ENCODE assay signal across 17 cellular contexts in genomic region chr19:44823373-44823698, GRCh38. TPM values are rescaled to one million over a fixed set of nuclear protein-coding genes. Genes with fewer than 3 reads are reported as not detected.
DNase-seq lines count a peak whose midpoint lies in the region; ATAC-seq and TF ChIP-seq lines count a peak whose summit lies in the region.
"Had no signal": no experiment of that assay in that cellular context is flagged by ENCODE, and none has a peak within 500 bp of the region (broad histone marks: within the 10 kb centered on the region; RNA-seq: fewer than 3 reads in every experiment).

No MANE protein-coding gene starts in this region.

- H3K36me3 Mint-ChIP-seq in dendritic cell treated with granulocyte-macrophage colony-stimulating factor and Interleukin-4, amounts not matched to agents 40 ng/mL and 50 ng/mL, for 4 days (ENCODE audit: low read depth): no peaks in the 10 kb centered on the region
- H3K36me3 Mint-ChIP-seq: CD8-positive, alpha-beta T cell had no signal

- no peaks in the 10 kb centered on the region for H3K27me3 ChIP-seq in heart right ventricle
- no peaks in the 10 kb centered on the region for H3K27me3 ChIP-seq in tibial artery
- H3K27me3 ChIP-seq: BLaER1 treated with 17β-estradiol and CSF1 and Interleukin-3, amounts not matched to agents 10 nM and 100 nM had no signal

- H3K4me3 Mint-ChIP-seq in dendritic cell treated with granulocyte-macrophage colony-stimulating factor and Interleukin-4, amounts not matched to agents 40 ng/mL and 50 ng/mL, for 4 days: no peak overlapping the region
- H3K4me3 Mint-ChIP-seq: CD8-positive, alpha-beta T cell had no signal

- peak overlapping the region; percentile 18 for H3K27ac Mint-ChIP-seq in dendritic cell treated with granulocyte-macrophage colony-stimulating factor and Interleukin-4, amounts not matched to agents 40 ng/mL and 50 ng/mL, for 4 days
- H3K27ac Mint-ChIP-seq: CD8-positive, alpha-beta T cell had no signal

- peaks cover 38% of the 10 kb centered on the region for H3K27me3 Mint-ChIP-seq in dendritic cell treated with granulocyte-macrophage colony-stimulating factor and Interleukin-4, amounts not matched to agents 40 ng/mL and 50 ng/mL, for 4 days

- DNase-seq in heart right ventricle (no peak), left cardiac atrium (no peak), tibial artery (no peak)
- no peak for DNase-seq in activated CD4-positive, alpha-beta T cell treated with anti-CD3 and anti-CD28 coated beads, Interleukin-2, amount 50 U/mL, for 4 hours
- DNase-seq: CD8-positive, alpha-beta T cell; DND-41; KG1; NCI-H2081; NCI-H446 treated with DMSO at 0.1 percent for 48 hours; NCI-H748 treated with DMSO at 0.1 percent for 48 hours; OCI-M1; SHP77 treated with DMSO at 0.1 percent for 48 hours had no signal

- ATAC-seq in heart right ventricle (no peak), left cardiac atrium (no peak), HG02759 (IDR thresholded peaks at IDR 0.05; ENCODE audit: unreplicated experiment) (no peak)
- ATAC-seq: CD8-positive, alpha-beta T cell had no signal

- 52 to 56% methylated on average over 4 of the region's 4 CpGs for WGBS in heart right ventricle, 2 donors

- H3K4me1 ChIP-seq in heart right ventricle: peaks cover 0 to 39% (median 22%) of the 10 kb centered on the region in 9 donors
- H3K4me1 ChIP-seq in HEK293 (ENCODE audit: control insufficient read depth, insufficient read depth, low read length): peaks cover 9% of the 10 kb centered on the region
- H3K4me1 ChIP-seq in tibial artery: peaks cover 0 to 45% (median 33%) of the 10 kb centered on the region in 4 donors

- CTCF ChIA-PET in HEK293 (lab: Yijun Ruan, JAX): interaction anchor here (0.5 to 1.8 kb wide), 3 partner anchors 21 to 99 kb away, joined by 4 to 6 read pairs (median 5); no protein-coding TSS in a partner anchor

- H3K27ac ChIP-seq in heart right ventricle: peak overlapping the region in 6 of 10 donors; percentile 37 to 92 (median 86)
- H3K27ac ChIP-seq in HEK293 (ENCODE audit: extremely low read depth, low read depth, low read length): no peak overlapping the region
- H3K27ac ChIP-seq in tibial artery: peak overlapping the region; percentile 82 to 89
- H3K27ac ChIP-seq: BLaER1 treated with 17β-estradiol and CSF1 and Interleukin-3, amounts not matched to agents 10 nM and 100 nM had no signal

- POLR2A ChIA-PET in HEK293 (lab: Yijun Ruan, JAX): interaction anchor here (0.5 to 0.8 kb wide), 2 partner anchors 14 to 429 kb away, joined by 3 to 4 read pairs; partner anchors contain the start of gene BCAM

- no peaks in the 10 kb centered on the region for H3K9me3 Mint-ChIP-seq in dendritic cell treated with granulocyte-macrophage colony-stimulating factor and Interleukin-4, amounts not matched to agents 40 ng/mL and 50 ng/mL, for 4 days
- H3K9me3 Mint-ChIP-seq: CD8-positive, alpha-beta T cell had no signal

- H3K4me1 Mint-ChIP-seq in dendritic cell treated with granulocyte-macrophage colony-stimulating factor and Interleukin-4, amounts not matched to agents 40 ng/mL and 50 ng/mL, for 4 days (ENCODE audit: low read depth): peaks cover 29% of the 10 kb centered on the region

- intact Hi-C loops in heart right ventricle (cut with DNase I) (no loop called here), left cardiac atrium (cut with DNase I) (no loop called here), tibial artery (cut with DNase I; ENCODE audit: low total_unique reads) (no loop called here)
- intact Hi-C loops in dendritic cell treated with granulocyte-macrophage colony-stimulating factor and Interleukin-4, amounts not matched to agents 40 ng/mL and 50 ng/mL, for 4 days (cut with micrococcal nuclease): no loop called here

- TF ChIP-seq CTCF in heart right ventricle (IDR thresholded peaks at IDR 0.05): no peak
- no peak for TF ChIP-seq CTCF in HEK293 (tag by site-specific recombination; IDR thresholded peaks at IDR 0.05)
- no peak for TF ChIP-seq CTCF in tibial artery (IDR thresholded peaks at IDR 0.05)

- H3K4me3 ChIP-seq in heart right ventricle (no peak overlapping the region), HEK293 (ENCODE audit: low read depth, low read length) (no peak overlapping the region), tibial artery (no peak overlapping the region)
- H3K4me3 ChIP-seq: BLaER1 treated with 17β-estradiol and CSF1 and Interleukin-3, amounts not matched to agents 10 nM and 100 nM had no signal

- H3K36me3 ChIP-seq in heart right ventricle: peaks cover 0 to 13% (median 0%) of the 10 kb centered on the region in 9 donors
- H3K36me3 ChIP-seq in HEK293 (ENCODE audit: control insufficient read depth in 2 of 2, insufficient read depth in 1 of 2, low read length in 2 of 2): no peaks in the 10 kb centered on the region
- peaks cover 14 to 25% (median 15%) of the 10 kb centered on the region in 3 donors for H3K36me3 ChIP-seq in tibial artery
- H3K36me3 ChIP-seq: BLaER1 treated with 17β-estradiol and CSF1 and Interleukin-3, amounts not matched to agents 10 nM and 100 nM had no signal

- no peaks in the 10 kb centered on the region for H3K9me3 ChIP-seq in heart right ventricle
- no peaks in the 10 kb centered on the region for H3K9me3 ChIP-seq in HEK293 (ENCODE audit: control insufficient read depth, insufficient read depth, low read depth, low read length)
- H3K9me3 ChIP-seq in tibial artery: no peaks in the 10 kb centered on the region
- H3K9me3 ChIP-seq: BLaER1 treated with 17β-estradiol and CSF1 and Interleukin-3, amounts not matched to agents 10 nM and 100 nM had no signal

TF ChIP-seq in HEK293, 187 proteins besides CTCF, POLR2A, EP300 and RAD21:
- 0 out of 2 replicates have a peak, but pooled peaks have one; percentile 12 for TF ChIP-seq OSR2 (tag by site-specific recombination; IDR thresholded peaks at IDR 0.05)
- no peak for TF ChIP-seq PRDM2 (tag by site-specific recombination; IDR thresholded peaks at IDR 0.05; ENCODE audit: borderline replicate concordance)
- TF ChIP-seq ZNF791 (tag by site-specific recombination; IDR thresholded peaks at IDR 0.05): no peak
- TF ChIP-seq ZNF239 (tag by site-specific recombination; IDR thresholded peaks at IDR 0.05): no peak
- no peak for TF ChIP-seq HIC1 (tag by site-specific recombination; IDR thresholded peaks at IDR 0.05)

RNA-seq across cellular contexts. Expression of gene BCAM, which starts 14.4 kb away (rescaled TPM):
- total RNA-seq in heart right ventricle (100 to 1,000 TPM in 4 of 10 donors, 10 to 100 TPM in 6; 72.8 to 118 (median 92.5) TPM), left cardiac atrium (10 to 100 TPM; 76.4 to 76.9 TPM)
- polyA plus RNA-seq in heart right ventricle: 100 to 1,000 TPM in 1 of 2 donors, 10 to 100 TPM in 1; 63.2 to 130 TPM
- total RNA-seq: CD8-positive, alpha-beta T cell had no signal

RNA-seq across cellular contexts. Expression of gene NECTIN2, which starts 22.8 kb away (rescaled TPM):
- total RNA-seq in heart right ventricle: 10 to 100 TPM; 34.1 to 83.9 (median 46.5) TPM
- polyA plus RNA-seq in heart right ventricle: 10 to 100 TPM; 62.5 to 96.8 TPM
- total RNA-seq in left cardiac atrium: 10 to 100 TPM; 54.0 to 94.1 TPM

RNA-seq across cellular contexts. Expression of gene CBLC, which starts 45.6 kb away (rescaled TPM):
- total RNA-seq in heart right ventricle: under 1 TPM in 1 of 10 donors, not detected in 9; 0.38 TPM
- polyA plus RNA-seq in heart right ventricle: not detected
- total RNA-seq in left cardiac atrium: not detected
- total RNA-seq: CD8-positive, alpha-beta T cell; G401 had no signal
